Comparison of ENCODE assay signal across 8 cellular contexts in the genomic region with DNA sequence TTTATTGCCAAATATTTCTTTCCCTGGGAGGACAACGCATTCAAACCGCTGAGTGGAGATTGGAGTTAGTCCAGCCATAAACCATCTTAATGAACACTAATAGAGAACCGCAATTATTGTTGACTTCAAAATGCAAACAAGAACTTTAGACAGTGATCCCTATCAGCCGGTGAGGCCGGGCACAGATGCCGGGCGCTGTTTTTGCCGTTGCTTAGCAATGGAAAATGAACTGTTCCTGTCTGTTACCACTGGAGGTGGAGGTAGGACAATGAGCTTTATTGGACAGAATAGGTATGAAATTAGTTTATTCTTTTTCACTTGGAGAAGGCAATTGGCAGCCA.
DNase-seq lines count a peak whose midpoint lies in the region; ATAC-seq and TF ChIP-seq lines count a peak whose summit lies in the region.

No MANE protein-coding gene starts in this region.

- H3K36me3 Mint-ChIP-seq in T-helper 2 cell treated with Interferon-gamma antibody and Interleukin-4, amounts not matched to agents 5 μg/mL and 100 μg/mL, for 36 hours (ENCODE audit: low read depth): peaks cover 1% of the 10 kb centered on the region

- no peak for ATAC-seq in GM19395 (IDR thresholded peaks at IDR 0.05; ENCODE audit: unreplicated experiment)

- peaks cover 13% of the 10 kb centered on the region for H3K9me3 Mint-ChIP-seq in T-helper 2 cell treated with Interferon-gamma antibody and Interleukin-4, amounts not matched to agents 5 μg/mL and 100 μg/mL, for 36 hours

- H3K4me3 ChIP-seq in epithelial cell of esophagus (ENCODE audit: low read length): no peak overlapping the region

- no peak for TF ChIP-seq CTCF in epithelial cell of esophagus (IDR thresholded peaks at IDR 0.05; ENCODE audit: insufficient read depth, low read depth, low read length, missing control alignments)

- peaks cover 39% of the 10 kb centered on the region for H3K27me3 Mint-ChIP-seq in T-helper 2 cell treated with Interferon-gamma antibody and Interleukin-4, amounts not matched to agents 5 μg/mL and 100 μg/mL, for 36 hours (ENCODE audit: low read depth)

- DNase-seq in DMS53 (lab: John Stamatoyannopoulos, UW): peak; percentile 85
- peak; percentile 91 for DNase-seq in NCI-H69 (lab: John Stamatoyannopoulos, UW)
- DNase-seq in epithelial cell of esophagus (ENCODE audit: low read depth): peak; percentile 24
- DNase-seq in posterior vena cava (ENCODE audit: low spot score): peak; percentile 78
- no peak for DNase-seq in COLO829 (ENCODE audit: low spot score)
- DNase-seq in mesenteric fat pad (ENCODE audit: low spot score): no peak
- no peak for DNase-seq in T-helper 2 cell treated with Interferon-gamma antibody and Interleukin-4, amounts not matched to agents 5 μg/mL and 100 μg/mL, for 36 hours (ENCODE audit: low spot score)

- no peak overlapping the region for H3K27ac Mint-ChIP-seq in T-helper 2 cell treated with Interferon-gamma antibody and Interleukin-4, amounts not matched to agents 5 μg/mL and 100 μg/mL, for 36 hours

- no peak overlapping the region for H3K4me3 Mint-ChIP-seq in T-helper 2 cell treated with Interferon-gamma antibody and Interleukin-4, amounts not matched to agents 5 μg/mL and 100 μg/mL, for 36 hours

- peaks cover 4% of the 10 kb centered on the region for H3K4me1 Mint-ChIP-seq in T-helper 2 cell treated with Interferon-gamma antibody and Interleukin-4, amounts not matched to agents 5 μg/mL and 100 μg/mL, for 36 hours (ENCODE audit: low read depth)

- intact Hi-C loops in posterior vena cava (cut with DNase I): loop anchor here (5.0 kb wide), 2 partner anchors 361 to 381 kb away; no protein-coding TSS in a partner anchor

Comparison
In these comparisons a context has a peak if more than half of its experiments do, and no peak if none do; other contexts are left out.
1. DNase-seq: peak in DMS53 (single experiment), NCI-H69 (single experiment), epithelial cell of esophagus (single experiment) and posterior vena cava (single experiment); none in COLO829 (single experiment), mesenteric fat pad (single experiment) and T-helper 2 cell treated with Interferon-gamma antibody and Interleukin-4, amounts not matched to agents 5 μg/mL and 100 μg/mL, for 36 hours (single experiment).